10 cellular contexts compared by ENCODE assay signal in genomic region chr9:77647659-77648457, GRCh38. TPM values are rescaled to one million over a fixed set of nuclear protein-coding genes. Genes with fewer than 3 reads are reported as not detected.
DNase-seq lines count a peak whose midpoint lies in the region; ATAC-seq lines count a peak whose summit lies in the region.
"Had no signal": no experiment of that assay in that cellular context is flagged by ENCODE, and none has a peak within 500 bp of the region (broad histone marks: within the 10 kb centered on the region; RNA-seq: fewer than 3 reads in every experiment).

TSS of gene GNA14 (minus strand) at chr9:77648322. CDS start at chr9:77647793, 529 bp downstream.

- no peak within 1 kb of the TSS for H2AK5ac ChIP-seq in mesenchymal stem cell (ENCODE audit: low read length, severe bottlenecking)

- no peak within 1 kb of the TSS for H3K18ac ChIP-seq in mesenchymal stem cell (ENCODE audit: low read depth in 1 of 2, low read length in 2 of 2)

- peaks cover 20% of the 10 kb centered on the region for H3K27me3 ChIP-seq in effector memory CD4-positive, alpha-beta T cell (replicated peaks; ENCODE audit: control insufficient read depth, insufficient read depth, low read length, poor library complexity, severe bottlenecking)
- peaks cover 24 to 29% of the 10 kb centered on the region in 2 experiments for H3K27me3 ChIP-seq in mesenchymal stem cell (ENCODE audit: control insufficient read depth in 1 of 2, insufficient read depth in 1 of 2, low read length in 2 of 2)

- H3K23ac ChIP-seq in mesenchymal stem cell (ENCODE audit: low read length in 2 of 2), result peak within 1 kb of the TSS in 1 of 2 experiments; percentile 70

- H2BK5ac ChIP-seq in mesenchymal stem cell (ENCODE audit: low read depth, low read length, poor library complexity, severe bottlenecking), result no peak within 1 kb of the TSS

- no peak within 1 kb of the TSS for H3K27ac ChIP-seq in effector memory CD4-positive, alpha-beta T cell (ENCODE audit: insufficient read depth, low read length, poor library complexity, severe bottlenecking)
- H3K27ac ChIP-seq in mesenchymal stem cell (ENCODE audit: low read length, poor library complexity, severe bottlenecking), result no peak within 1 kb of the TSS
- no peak within 1 kb of the TSS for H3K27ac ChIP-seq in urinary bladder (ENCODE audit: low read depth)

- H3K14ac ChIP-seq in mesenchymal stem cell (ENCODE audit: low read length in 2 of 2), result no peak within 1 kb of the TSS

- ATAC-seq in HG02759 (IDR thresholded peaks at IDR 0.05; ENCODE audit: unreplicated experiment), result no peak
- ATAC-seq: GM12878 had no signal

- peak; percentile 1 for DNase-seq in stimulated activated CD4-positive, alpha-beta T cell treated with anti-CD3 and anti-CD28 coated beads, Interleukin-4, amount 100 ng/mL, for 1 hour
- no peak for DNase-seq in stimulated activated CD4-positive, alpha-beta T cell treated with anti-CD3 and anti-CD28 coated beads, Interleukin-2, amount 100 ng/mL, for 48 hours
- DNase-seq in effector memory CD4-positive, alpha-beta T cell, result no peak
- DNase-seq in mesenchymal stem cell (peak; percentile 36), SHP77 (lab: John Stamatoyannopoulos, UW) (no peak), NK-92 (lab: John Stamatoyannopoulos, UW; ENCODE audit: unreplicated experiment) (no peak)

- no peak within 1 kb of the TSS for H4K91ac ChIP-seq in mesenchymal stem cell (ENCODE audit: low read length)

- peak within 1 kb of the TSS in 1 of 2 experiments; percentile 39 for H2BK12ac ChIP-seq in mesenchymal stem cell (ENCODE audit: low read length in 2 of 2)

- 3% methylated on average over 68 of the region's 69 CpGs for WGBS in mesenchymal stem cell
- 1% methylated on average over 69 of the region's 69 CpGs for WGBS in urinary bladder

- H3K4me2 ChIP-seq in mesenchymal stem cell (ENCODE audit: low read length, poor library complexity, severe bottlenecking), result peak within 1 kb of the TSS; percentile 94

- H3K9ac ChIP-seq in mesenchymal stem cell (ENCODE audit: low read length), result peak within 1 kb of the TSS; percentile 77

- no peak within 1 kb of the TSS for H2BK15ac ChIP-seq in mesenchymal stem cell (ENCODE audit: low read depth, poor library complexity, severe bottlenecking)

- no peaks in the 10 kb centered on the region for H3K79me1 ChIP-seq in mesenchymal stem cell (replicated peaks; ENCODE audit: low read length, poor library complexity, severe bottlenecking)

- peak within 1 kb of the TSS; percentile 29 for H3K4me3 ChIP-seq in effector memory CD4-positive, alpha-beta T cell (ENCODE audit: insufficient read depth, low read depth, low read length, poor library complexity, severe bottlenecking)
- H3K4me3 ChIP-seq in mesenchymal stem cell (ENCODE audit: insufficient read depth in 1 of 2, low read depth in 1 of 2, low read length in 2 of 2), result peak within 1 kb of the TSS; percentile 53 to 87
- H3K4me3 ChIP-seq in urinary bladder (ENCODE audit: low read depth, low read length), result peak within 1 kb of the TSS; percentile 52
- H3K4me3 ChIP-seq: GM12878 had no signal

- H2AFZ ChIP-seq in mesenchymal stem cell (ENCODE audit: low read depth, low read length), result peak within 1 kb of the TSS; percentile 60

- no peaks in the 10 kb centered on the region for H3K9me3 ChIP-seq in effector memory CD4-positive, alpha-beta T cell (ENCODE audit: control insufficient read depth, low read length)
- no peaks in the 10 kb centered on the region for H3K9me3 ChIP-seq in mesenchymal stem cell (ENCODE audit: control insufficient read depth, low read length)

- peak within 1 kb of the TSS; percentile 19 for H4K8ac ChIP-seq in mesenchymal stem cell (ENCODE audit: low read length)

- H3K4me1 ChIP-seq in effector memory CD4-positive, alpha-beta T cell (ENCODE audit: control insufficient read depth, insufficient read depth, low read length, poor library complexity, severe bottlenecking), result peaks cover 10% of the 10 kb centered on the region
- peaks cover 15% of the 10 kb centered on the region for H3K4me1 ChIP-seq in mesenchymal stem cell (ENCODE audit: control insufficient read depth, insufficient read depth, low read depth, low read length)
- peaks cover 2% of the 10 kb centered on the region for H3K4me1 ChIP-seq in urinary bladder (ENCODE audit: insufficient read depth)

- H3K36me3 ChIP-seq in effector memory CD4-positive, alpha-beta T cell (ENCODE audit: control insufficient read depth, insufficient read depth, low read length), result no peaks in the 10 kb centered on the region
- H3K36me3 ChIP-seq in mesenchymal stem cell (ENCODE audit: control insufficient read depth in 1 of 2, insufficient read depth in 2 of 2, low read depth in 1 of 2, low read length in 2 of 2) (no peaks in the 10 kb centered on the region), urinary bladder (ENCODE audit: insufficient read depth) (no peaks in the 10 kb centered on the region)

- no peak within 1 kb of the TSS for H3K4ac ChIP-seq in mesenchymal stem cell (ENCODE audit: low read depth in 1 of 2, low read length in 2 of 2)

- H2BK120ac ChIP-seq in mesenchymal stem cell (ENCODE audit: low read depth, low read length), result no peak within 1 kb of the TSS

RNA-seq across cellular contexts. Expression of gene GNA14, which starts in this region (rescaled TPM):
- 0.07 TPM for polyA plus RNA-seq in mesenchymal stem cell (2013, experiment 1 of 2)
- 0.07 TPM for polyA plus RNA-seq in mesenchymal stem cell (2013, experiment 2 of 2)
- 17.6 TPM for total RNA-seq in urinary bladder
- polyA plus RNA-seq in urinary bladder, result 8.8 TPM
- total RNA-seq: activated CD8-positive, alpha-beta memory T cell treated with anti-CD3 and anti-CD28 coated beads for 36 hours had no signal
- polyA plus RNA-seq: GM12878 had no signal

Comparison
In these comparisons a context has a peak if more than half of its experiments do, and no peak if none do; other contexts are left out.
1. DNase-seq: peak in stimulated activated CD4-positive, alpha-beta T cell treated with anti-CD3 and anti-CD28 coated beads, Interleukin-4, amount 100 ng/mL, for 1 hour (single experiment) and mesenchymal stem cell (single experiment); none in stimulated activated CD4-positive, alpha-beta T cell treated with anti-CD3 and anti-CD28 coated beads, Interleukin-2, amount 100 ng/mL, for 48 hours (0 of 2), effector memory CD4-positive, alpha-beta T cell (0 of 3), SHP77 (0 of 2) and NK-92 (single experiment).
2. Peak in every context shown above with its lines, with median percentiles within 50 percentile points of each other: H3K4me3 ChIP-seq.